In the genomic region with DNA sequence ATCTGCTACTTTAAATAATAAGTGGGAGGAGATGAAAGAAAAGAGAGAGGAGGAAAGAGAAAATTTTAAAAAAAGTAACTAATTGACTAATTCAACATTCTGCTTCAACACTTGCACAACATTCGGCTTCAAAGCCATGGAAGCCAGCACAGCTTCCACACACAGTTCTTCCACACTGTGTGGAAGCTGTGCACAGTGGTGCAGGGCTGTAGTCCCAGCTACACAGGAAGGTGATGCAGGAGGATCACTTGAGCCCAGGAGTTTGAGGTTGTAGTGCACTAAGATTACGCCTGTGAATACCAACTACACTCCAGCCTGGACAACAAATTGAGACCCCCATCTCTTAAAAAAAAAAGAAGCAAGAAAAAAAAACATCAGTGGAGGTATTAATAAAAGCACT, we compare ENCODE assay signal across 1 cellular context.
TF ChIP-seq lines count a peak whose summit lies in the region.

No MANE protein-coding gene starts in this region.

TF ChIP-seq in WTC11, 78 proteins besides CTCF, POLR2A, EP300 and RAD21 (continued from another document):
- TF ChIP-seq ZNF671 (CRISPR knock-in tag; IDR thresholded peaks at IDR 0.05) (no peak), AFF4 (CRISPR knock-in tag; IDR thresholded peaks at IDR 0.05; ENCODE audit: borderline replicate concordance) (no peak), MLX (CRISPR knock-in tag; IDR thresholded peaks at IDR 0.05) (no peak), TEAD4 (CRISPR knock-in tag; IDR thresholded peaks at IDR 0.05) (no peak), CBFB (CRISPR knock-in tag; IDR thresholded peaks at IDR 0.05; ENCODE audit: low read depth) (no peak), MXD4 (CRISPR knock-in tag; IDR thresholded peaks at IDR 0.05; ENCODE audit: borderline replicate concordance) (no peak), FOXK1 (CRISPR knock-in tag; IDR thresholded peaks at IDR 0.05) (no peak), IRF2 (CRISPR knock-in tag; IDR thresholded peaks at IDR 0.05; ENCODE audit: borderline replicate concordance, low read depth) (no peak), FOXP1 (CRISPR knock-in tag; IDR thresholded peaks at IDR 0.05; ENCODE audit: borderline replicate concordance) (no peak), E2F4 (CRISPR knock-in tag; IDR thresholded peaks at IDR 0.05; ENCODE audit: borderline replicate concordance, low read depth) (no peak), PREB (CRISPR knock-in tag; IDR thresholded peaks at IDR 0.05; ENCODE audit: borderline replicate concordance) (no peak)
- TF ChIP-seq, protein P1, sequence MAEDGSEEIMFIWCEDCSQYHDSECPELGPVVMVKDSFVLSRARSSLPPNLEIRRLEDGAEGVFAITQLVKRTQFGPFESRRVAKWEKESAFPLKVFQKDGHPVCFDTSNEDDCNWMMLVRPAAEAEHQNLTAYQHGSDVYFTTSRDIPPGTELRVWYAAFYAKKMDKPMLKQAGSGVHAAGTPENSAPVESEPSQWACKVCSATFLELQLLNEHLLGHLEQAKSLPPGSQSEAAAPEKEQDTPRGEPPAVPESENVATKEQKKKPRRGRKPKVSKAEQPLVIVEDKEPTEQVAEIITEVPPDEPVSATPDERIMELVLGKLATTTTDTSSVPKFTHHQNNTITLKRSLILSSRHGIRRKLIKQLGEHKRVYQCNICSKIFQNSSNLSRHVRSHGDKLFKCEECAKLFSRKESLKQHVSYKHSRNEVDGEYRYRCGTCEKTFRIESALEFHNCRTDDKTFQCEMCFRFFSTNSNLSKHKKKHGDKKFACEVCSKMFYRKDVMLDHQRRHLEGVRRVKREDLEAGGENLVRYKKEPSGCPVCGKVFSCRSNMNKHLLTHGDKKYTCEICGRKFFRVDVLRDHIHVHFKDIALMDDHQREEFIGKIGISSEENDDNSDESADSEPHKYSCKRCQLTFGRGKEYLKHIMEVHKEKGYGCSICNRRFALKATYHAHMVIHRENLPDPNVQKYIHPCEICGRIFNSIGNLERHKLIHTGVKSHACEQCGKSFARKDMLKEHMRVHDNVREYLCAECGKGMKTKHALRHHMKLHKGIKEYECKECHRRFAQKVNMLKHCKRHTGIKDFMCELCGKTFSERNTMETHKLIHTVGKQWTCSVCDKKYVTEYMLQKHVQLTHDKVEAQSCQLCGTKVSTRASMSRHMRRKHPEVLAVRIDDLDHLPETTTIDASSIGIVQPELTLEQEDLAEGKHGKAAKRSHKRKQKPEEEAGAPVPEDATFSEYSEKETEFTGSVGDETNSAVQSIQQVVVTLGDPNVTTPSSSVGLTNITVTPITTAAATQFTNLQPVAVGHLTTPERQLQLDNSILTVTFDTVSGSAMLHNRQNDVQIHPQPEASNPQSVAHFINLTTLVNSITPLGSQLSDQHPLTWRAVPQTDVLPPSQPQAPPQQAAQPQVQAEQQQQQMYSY (CRISPR knock-in tag; IDR thresholded peaks at IDR 0.05): no peak
- TF ChIP-seq, protein P2, sequence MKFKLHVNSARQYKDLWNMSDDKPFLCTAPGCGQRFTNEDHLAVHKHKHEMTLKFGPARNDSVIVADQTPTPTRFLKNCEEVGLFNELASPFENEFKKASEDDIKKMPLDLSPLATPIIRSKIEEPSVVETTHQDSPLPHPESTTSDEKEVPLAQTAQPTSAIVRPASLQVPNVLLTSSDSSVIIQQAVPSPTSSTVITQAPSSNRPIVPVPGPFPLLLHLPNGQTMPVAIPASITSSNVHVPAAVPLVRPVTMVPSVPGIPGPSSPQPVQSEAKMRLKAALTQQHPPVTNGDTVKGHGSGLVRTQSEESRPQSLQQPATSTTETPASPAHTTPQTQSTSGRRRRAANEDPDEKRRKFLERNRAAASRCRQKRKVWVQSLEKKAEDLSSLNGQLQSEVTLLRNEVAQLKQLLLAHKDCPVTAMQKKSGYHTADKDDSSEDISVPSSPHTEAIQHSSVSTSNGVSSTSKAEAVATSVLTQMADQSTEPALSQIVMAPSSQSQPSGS (CRISPR knock-in tag; IDR thresholded peaks at IDR 0.05; ENCODE audit: borderline replicate concordance, low read depth): no peak
- TF ChIP-seq, protein P3, sequence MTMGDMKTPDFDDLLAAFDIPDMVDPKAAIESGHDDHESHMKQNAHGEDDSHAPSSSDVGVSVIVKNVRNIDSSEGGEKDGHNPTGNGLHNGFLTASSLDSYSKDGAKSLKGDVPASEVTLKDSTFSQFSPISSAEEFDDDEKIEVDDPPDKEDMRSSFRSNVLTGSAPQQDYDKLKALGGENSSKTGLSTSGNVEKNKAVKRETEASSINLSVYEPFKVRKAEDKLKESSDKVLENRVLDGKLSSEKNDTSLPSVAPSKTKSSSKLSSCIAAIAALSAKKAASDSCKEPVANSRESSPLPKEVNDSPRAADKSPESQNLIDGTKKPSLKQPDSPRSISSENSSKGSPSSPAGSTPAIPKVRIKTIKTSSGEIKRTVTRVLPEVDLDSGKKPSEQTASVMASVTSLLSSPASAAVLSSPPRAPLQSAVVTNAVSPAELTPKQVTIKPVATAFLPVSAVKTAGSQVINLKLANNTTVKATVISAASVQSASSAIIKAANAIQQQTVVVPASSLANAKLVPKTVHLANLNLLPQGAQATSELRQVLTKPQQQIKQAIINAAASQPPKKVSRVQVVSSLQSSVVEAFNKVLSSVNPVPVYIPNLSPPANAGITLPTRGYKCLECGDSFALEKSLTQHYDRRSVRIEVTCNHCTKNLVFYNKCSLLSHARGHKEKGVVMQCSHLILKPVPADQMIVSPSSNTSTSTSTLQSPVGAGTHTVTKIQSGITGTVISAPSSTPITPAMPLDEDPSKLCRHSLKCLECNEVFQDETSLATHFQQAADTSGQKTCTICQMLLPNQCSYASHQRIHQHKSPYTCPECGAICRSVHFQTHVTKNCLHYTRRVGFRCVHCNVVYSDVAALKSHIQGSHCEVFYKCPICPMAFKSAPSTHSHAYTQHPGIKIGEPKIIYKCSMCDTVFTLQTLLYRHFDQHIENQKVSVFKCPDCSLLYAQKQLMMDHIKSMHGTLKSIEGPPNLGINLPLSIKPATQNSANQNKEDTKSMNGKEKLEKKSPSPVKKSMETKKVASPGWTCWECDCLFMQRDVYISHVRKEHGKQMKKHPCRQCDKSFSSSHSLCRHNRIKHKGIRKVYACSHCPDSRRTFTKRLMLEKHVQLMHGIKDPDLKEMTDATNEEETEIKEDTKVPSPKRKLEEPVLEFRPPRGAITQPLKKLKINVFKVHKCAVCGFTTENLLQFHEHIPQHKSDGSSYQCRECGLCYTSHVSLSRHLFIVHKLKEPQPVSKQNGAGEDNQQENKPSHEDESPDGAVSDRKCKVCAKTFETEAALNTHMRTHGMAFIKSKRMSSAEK (CRISPR knock-in tag; IDR thresholded peaks at IDR 0.05; ENCODE audit: borderline replicate concordance): no peak
TF ChIP-seq in WTC11: peak in this region for 0.
